ENCODE assay signal across 1 cellular context in the genomic region with DNA sequence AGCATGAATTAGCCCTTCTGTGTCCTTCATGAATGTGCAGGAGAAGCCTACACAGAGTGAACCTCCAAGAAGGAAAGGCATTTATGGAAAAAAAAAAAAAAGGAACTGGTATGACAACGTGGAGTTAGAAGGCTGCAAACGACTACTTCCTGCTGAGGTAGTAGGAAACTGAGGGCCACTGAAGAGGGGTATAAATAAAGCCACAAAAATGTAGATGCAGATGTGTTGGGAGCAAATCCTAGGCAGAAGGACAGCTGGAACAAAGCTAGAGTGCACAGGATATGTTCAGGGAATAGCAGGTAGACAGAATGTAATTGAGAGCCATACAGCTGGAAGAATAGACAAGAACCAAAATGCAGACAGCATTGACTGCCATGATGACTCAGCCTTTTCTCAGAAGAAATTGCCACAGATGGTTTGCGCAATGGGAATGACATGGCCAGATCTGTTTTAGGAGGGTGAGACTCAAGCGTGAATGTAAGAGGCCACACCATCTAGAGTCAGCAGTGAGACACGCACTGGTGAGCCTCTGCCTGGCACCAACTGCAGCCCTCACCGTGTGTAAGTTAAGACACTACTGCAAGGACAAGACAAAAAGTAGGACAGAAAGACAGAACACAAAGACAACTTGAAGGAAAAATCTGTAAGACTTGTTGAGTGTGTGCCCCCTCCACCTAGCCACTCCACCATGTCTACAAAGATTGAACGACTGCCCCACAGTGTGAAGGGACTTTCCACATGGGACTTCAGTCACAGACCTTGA.
TF ChIP-seq lines count a peak whose summit lies in the region.

No MANE protein-coding gene starts in this region.

TF ChIP-seq in IMR-90, 13 proteins besides CTCF, POLR2A, EP300 and RAD21 (continued from another document):
- TF ChIP-seq, protein P1, sequence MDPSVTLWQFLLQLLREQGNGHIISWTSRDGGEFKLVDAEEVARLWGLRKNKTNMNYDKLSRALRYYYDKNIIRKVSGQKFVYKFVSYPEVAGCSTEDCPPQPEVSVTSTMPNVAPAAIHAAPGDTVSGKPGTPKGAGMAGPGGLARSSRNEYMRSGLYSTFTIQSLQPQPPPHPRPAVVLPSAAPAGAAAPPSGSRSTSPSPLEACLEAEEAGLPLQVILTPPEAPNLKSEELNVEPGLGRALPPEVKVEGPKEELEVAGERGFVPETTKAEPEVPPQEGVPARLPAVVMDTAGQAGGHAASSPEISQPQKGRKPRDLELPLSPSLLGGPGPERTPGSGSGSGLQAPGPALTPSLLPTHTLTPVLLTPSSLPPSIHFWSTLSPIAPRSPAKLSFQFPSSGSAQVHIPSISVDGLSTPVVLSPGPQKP (IDR thresholded peaks at IDR 0.05; ENCODE audit: borderline replicate concordance, low read depth, low read length) = no peak
- TF ChIP-seq BHLHE40 (IDR thresholded peaks at IDR 0.05; ENCODE audit: low read depth, low read length) (peak; percentile 84), SMC3 (IDR thresholded peaks at IDR 0.05; ENCODE audit: low read depth, low read length) (peak; percentile 45)
